In the genomic region with DNA sequence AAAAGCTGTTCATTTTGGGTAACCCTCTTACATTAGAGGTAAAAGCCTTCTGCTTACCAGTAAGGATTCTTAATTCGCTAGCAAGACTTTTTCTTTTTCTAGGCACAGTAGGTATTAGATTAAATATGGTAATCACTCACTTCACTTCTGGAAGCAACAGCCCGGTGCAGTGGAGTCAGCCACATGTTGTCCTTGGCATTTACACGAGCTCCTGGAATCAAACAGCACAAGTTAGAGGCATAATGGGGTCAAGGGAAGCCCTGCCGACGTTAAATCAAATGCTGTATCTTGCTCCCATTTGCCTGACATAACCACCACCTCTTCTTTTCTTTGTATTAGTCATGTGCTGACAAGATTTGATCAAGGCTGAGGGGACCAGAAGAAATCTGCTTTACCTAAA, we compare ENCODE assay signal across 25 cellular contexts.
DNase-seq lines count a peak whose midpoint lies in the region; ATAC-seq, FAIRE-seq and TF ChIP-seq lines count a peak whose summit lies in the region.
"Had no signal": no experiment of that assay in that cellular context is flagged by ENCODE, and none has a peak within 500 bp of the region (broad histone marks: within the 10 kb centered on the region; RNA-seq: fewer than 3 reads in every experiment).

No MANE protein-coding gene starts in this region.

- H3K27me3 Mint-ChIP-seq in activated CD8-positive, alpha-beta T cell treated with anti-CD3 and anti-CD28 coated beads for 36 hours = no peaks in the 10 kb centered on the region
- no peaks in the 10 kb centered on the region for H3K27me3 Mint-ChIP-seq in activated CD8-positive, alpha-beta T cell treated with anti-CD3 and anti-CD28 coated beads, Interleukin-2, amount 10 ng/mL, durations not matched to agents 7 days and 5 days (ENCODE audit: low read depth)
- H3K27me3 Mint-ChIP-seq in activated naive CD8-positive, alpha-beta T cell treated with anti-CD3 and anti-CD28 coated beads, Interleukin-2, amount 50 U/mL, for 24 hours = no peaks in the 10 kb centered on the region
- no peaks in the 10 kb centered on the region for H3K27me3 Mint-ChIP-seq in natural killer cell treated with Interleukin-12 subunit alpha and Interleukin-12 subunit beta and Interleukin-15 and Interleukin-18, amount 100 ng/mL, for 72 hours

- H4K20me1 ChIP-seq in osteoblast (ENCODE audit: insufficient read depth, low read length) = no peaks in the 10 kb centered on the region

- no peak overlapping the region for H2AFZ ChIP-seq in osteoblast (ENCODE audit: low read length)
- H2AFZ ChIP-seq: hepatocyte had no signal

- POLR2A ChIA-PET in activated CD8-positive, alpha-beta T cell treated with anti-CD3 and anti-CD28 coated beads for 36 hours (lab: Charles Lee) = interaction anchor here (0.6 to 2.4 kb wide), 6 partner anchors 9 to 172 kb away, joined by 3 to 7 read pairs (median 4); no protein-coding TSS in a partner anchor
- POLR2A ChIA-PET in activated CD8-positive, alpha-beta T cell treated with anti-CD3 and anti-CD28 coated beads, Interleukin-2, amount 10 ng/mL, durations not matched to agents 7 days and 5 days (lab: Charles Lee) = interaction anchor here (1.0 to 1.9 kb wide), 3 partner anchors 9 to 16 kb away, joined by 3 to 7 read pairs (median 4); no protein-coding TSS in a partner anchor

- H3K4me1 Mint-ChIP-seq in activated CD8-positive, alpha-beta T cell treated with anti-CD3 and anti-CD28 coated beads for 36 hours (ENCODE audit: low read depth) = peaks cover 90% of the 10 kb centered on the region
- H3K4me1 Mint-ChIP-seq in activated CD8-positive, alpha-beta T cell treated with anti-CD3 and anti-CD28 coated beads, Interleukin-2, amount 10 ng/mL, durations not matched to agents 7 days and 5 days (ENCODE audit: low read depth) = peaks cover 88% of the 10 kb centered on the region
- H3K4me1 Mint-ChIP-seq in activated naive CD8-positive, alpha-beta T cell treated with anti-CD3 and anti-CD28 coated beads, Interleukin-2, amount 50 U/mL, for 24 hours = peaks cover 96% of the 10 kb centered on the region
- peaks cover 73 to 87% of the 10 kb centered on the region in 2 donors for H3K4me1 Mint-ChIP-seq in natural killer cell treated with Interleukin-12 subunit alpha and Interleukin-12 subunit beta and Interleukin-15 and Interleukin-18, amount 100 ng/mL, for 72 hours (ENCODE audit: low read depth in 2 of 2)

- no peak overlapping the region for H3K4me3 Mint-ChIP-seq in activated CD8-positive, alpha-beta T cell treated with anti-CD3 and anti-CD28 coated beads for 36 hours
- H3K4me3 Mint-ChIP-seq in activated CD8-positive, alpha-beta T cell treated with anti-CD3 and anti-CD28 coated beads, Interleukin-2, amount 10 ng/mL, durations not matched to agents 7 days and 5 days = no peak overlapping the region
- peak overlapping the region; percentile 50 for H3K4me3 Mint-ChIP-seq in activated naive CD8-positive, alpha-beta T cell treated with anti-CD3 and anti-CD28 coated beads, Interleukin-2, amount 50 U/mL, for 24 hours
- H3K4me3 Mint-ChIP-seq in natural killer cell treated with Interleukin-12 subunit alpha and Interleukin-12 subunit beta and Interleukin-15 and Interleukin-18, amount 100 ng/mL, for 72 hours = peak overlapping the region; percentile 58

- H3K4me3 ChIP-seq in dorsolateral prefrontal cortex (no peak overlapping the region), osteoblast (ENCODE audit: insufficient read depth, low read length) (no peak overlapping the region)
- H3K4me3 ChIP-seq: hepatocyte, lower lobe of right lung, pancreas, upper lobe of right lung had no signal

- DNase-seq in activated CD8-positive, alpha-beta T cell treated with anti-CD3 and anti-CD28 coated beads for 36 hours = no peak
- DNase-seq in activated CD8-positive, alpha-beta T cell treated with anti-CD3 and anti-CD28 coated beads, Interleukin-2, amount 10 ng/mL, durations not matched to agents 7 days and 5 days = no peak
- DNase-seq in ELR (ENCODE audit: low read depth) = peak; percentile 16
- no peak for DNase-seq in activated naive CD8-positive, alpha-beta T cell treated with anti-CD3 and anti-CD28 coated beads, Interleukin-2, amount 50 U/mL, for 24 hours
- no peak for DNase-seq in natural killer cell treated with Interleukin-12 subunit alpha and Interleukin-12 subunit beta and Interleukin-15 and Interleukin-18, amount 100 ng/mL, for 72 hours (ENCODE audit: low spot score)
- DNase-seq in dorsolateral prefrontal cortex = no peak
- DNase-seq in H54 (ENCODE audit: insufficient read length, low spot score) = no peak
- no peak for DNase-seq in osteoblast (ENCODE audit: insufficient read length, low spot score, missing footprints)
- DNase-seq: activated CD8-positive, alpha-beta memory T cell treated with anti-CD3 and anti-CD28 coated beads for 24 hours; activated effector memory CD4-positive, alpha-beta T cell treated with Interleukin-2 at 50 U/mL for 16 hours; C1 segment of cervical spinal cord; lower lobe of right lung; NCI-H1436 treated with DMSO at 0.1 percent for 48 hours; NCI-H748 treated with DMSO at 0.1 percent for 48 hours; OCI-M1; pancreas; SHP77; upper lobe of right lung had no signal

- no peak for FAIRE-seq in H54 (lab: Jason Lieb, UNC)
- FAIRE-seq: A204.1, endometrium, GM12892, islet of Langerhans, pancreas had no signal

- no peak for TF ChIP-seq POLR2A in H54 (IDR thresholded peaks at IDR 0.05; ENCODE audit: low read depth, low read length)

- H3K9me3 Mint-ChIP-seq in activated CD8-positive, alpha-beta T cell treated with anti-CD3 and anti-CD28 coated beads for 36 hours = no peaks in the 10 kb centered on the region
- H3K9me3 Mint-ChIP-seq in activated CD8-positive, alpha-beta T cell treated with anti-CD3 and anti-CD28 coated beads, Interleukin-2, amount 10 ng/mL, durations not matched to agents 7 days and 5 days (ENCODE audit: insufficient read depth) = no peaks in the 10 kb centered on the region
- peaks cover 3% of the 10 kb centered on the region for H3K9me3 Mint-ChIP-seq in activated naive CD8-positive, alpha-beta T cell treated with anti-CD3 and anti-CD28 coated beads, Interleukin-2, amount 50 U/mL, for 24 hours
- no peaks in the 10 kb centered on the region for H3K9me3 Mint-ChIP-seq in natural killer cell treated with Interleukin-12 subunit alpha and Interleukin-12 subunit beta and Interleukin-15 and Interleukin-18, amount 100 ng/mL, for 72 hours

- H3K79me2 ChIP-seq in osteoblast (ENCODE audit: insufficient read depth, low read length) = no peaks in the 10 kb centered on the region
- H3K79me2 ChIP-seq: hepatocyte had no signal

- H3K36me3 ChIP-seq in osteoblast (ENCODE audit: insufficient read depth, low read length) = no peaks in the 10 kb centered on the region
- H3K36me3 ChIP-seq: lower lobe of right lung, pancreas had no signal

- H3K9me3 ChIP-seq in osteoblast (ENCODE audit: low read depth, low read length) = no peaks in the 10 kb centered on the region
- H3K9me3 ChIP-seq: lower lobe of right lung, pancreas, upper lobe of right lung had no signal

- H3K27ac Mint-ChIP-seq in activated CD8-positive, alpha-beta T cell treated with anti-CD3 and anti-CD28 coated beads for 36 hours = peak overlapping the region; percentile 88
- no peak overlapping the region for H3K27ac Mint-ChIP-seq in activated CD8-positive, alpha-beta T cell treated with anti-CD3 and anti-CD28 coated beads, Interleukin-2, amount 10 ng/mL, durations not matched to agents 7 days and 5 days
- H3K27ac Mint-ChIP-seq in activated naive CD8-positive, alpha-beta T cell treated with anti-CD3 and anti-CD28 coated beads, Interleukin-2, amount 50 U/mL, for 24 hours = peak overlapping the region; percentile 88
- H3K27ac Mint-ChIP-seq in natural killer cell treated with Interleukin-12 subunit alpha and Interleukin-12 subunit beta and Interleukin-15 and Interleukin-18, amount 100 ng/mL, for 72 hours = peak overlapping the region; percentile 64 to 89

- no peak overlapping the region for H3K27ac ChIP-seq in dorsolateral prefrontal cortex
- H3K27ac ChIP-seq in osteoblast (ENCODE audit: low read depth, low read length) = no peak overlapping the region
- H3K27ac ChIP-seq: hepatocyte, lower lobe of right lung, pancreas, upper lobe of right lung, VCaP had no signal

- peaks cover 52% of the 10 kb centered on the region for H3K36me3 Mint-ChIP-seq in activated CD8-positive, alpha-beta T cell treated with anti-CD3 and anti-CD28 coated beads for 36 hours (ENCODE audit: low read depth)
- peaks cover 69% of the 10 kb centered on the region for H3K36me3 Mint-ChIP-seq in activated CD8-positive, alpha-beta T cell treated with anti-CD3 and anti-CD28 coated beads, Interleukin-2, amount 10 ng/mL, durations not matched to agents 7 days and 5 days (ENCODE audit: low read depth)
- H3K36me3 Mint-ChIP-seq in activated naive CD8-positive, alpha-beta T cell treated with anti-CD3 and anti-CD28 coated beads, Interleukin-2, amount 50 U/mL, for 24 hours (ENCODE audit: low read depth) = peaks cover 53% of the 10 kb centered on the region
- peaks cover 22% of the 10 kb centered on the region for H3K36me3 Mint-ChIP-seq in natural killer cell treated with Interleukin-12 subunit alpha and Interleukin-12 subunit beta and Interleukin-15 and Interleukin-18, amount 100 ng/mL, for 72 hours

- peaks cover 22% of the 10 kb centered on the region for H3K4me1 ChIP-seq in osteoblast (ENCODE audit: insufficient read depth, low read length)

- CTCF ChIA-PET in activated CD8-positive, alpha-beta T cell treated with anti-CD3 and anti-CD28 coated beads for 36 hours (lab: Charles Lee) = interaction anchor here (0.9 to 6.3 kb wide), 9 partner anchors 9 to 262 kb away, joined by 3 to 45 read pairs (median 6); no protein-coding TSS in a partner anchor
- CTCF ChIA-PET in activated CD8-positive, alpha-beta T cell treated with anti-CD3 and anti-CD28 coated beads, Interleukin-2, amount 10 ng/mL, durations not matched to agents 7 days and 5 days (lab: Charles Lee) = interaction anchor here (1.5 to 1.7 kb wide), 5 partner anchors 16 to 242 kb away, joined by 4 to 14 read pairs (median 5); no protein-coding TSS in a partner anchor

- no peak overlapping the region for H3K4me2 ChIP-seq in osteoblast (ENCODE audit: insufficient read depth, low read length)
- H3K4me2 ChIP-seq: hepatocyte had no signal

- no peak for ATAC-seq in activated CD8-positive, alpha-beta T cell treated with anti-CD3 and anti-CD28 coated beads for 36 hours
- no peak for ATAC-seq in activated CD8-positive, alpha-beta T cell treated with anti-CD3 and anti-CD28 coated beads, Interleukin-2, amount 10 ng/mL, durations not matched to agents 7 days and 5 days
- no peak for ATAC-seq in activated naive CD8-positive, alpha-beta T cell treated with anti-CD3 and anti-CD28 coated beads, Interleukin-2, amount 50 U/mL, for 24 hours
- no peak for ATAC-seq in natural killer cell treated with Interleukin-12 subunit alpha and Interleukin-12 subunit beta and Interleukin-15 and Interleukin-18, amount 100 ng/mL, for 72 hours
- ATAC-seq: lower lobe of right lung, sciatic nerve had no signal

- intact Hi-C loops in activated CD8-positive, alpha-beta T cell treated with anti-CD3 and anti-CD28 coated beads for 36 hours (cut with micrococcal nuclease) = no loop called here
- intact Hi-C loops in dorsolateral prefrontal cortex (cut with DNase I) = loop anchor here in 1 of 2 donors (10.0 kb wide), 1 partner anchor 178 kb away; a partner anchor contains a TSS

- no peak for TF ChIP-seq CTCF in activated CD8-positive, alpha-beta T cell treated with anti-CD3 and anti-CD28 coated beads for 36 hours (IDR thresholded peaks at IDR 0.05)
- TF ChIP-seq CTCF in dorsolateral prefrontal cortex (IDR thresholded peaks at IDR 0.05 in 54 of 56, conservative IDR thresholded peaks at IDR 0.05 in 2 of 56; ENCODE audit: low read depth in 1 of 56, partially characterized antibody in 56 of 56) (no peak), osteoblast (IDR thresholded peaks at IDR 0.05; ENCODE audit: extremely low read depth, low read depth, low read length) (no peak)

- no peaks in the 10 kb centered on the region for H3K27me3 ChIP-seq in dorsolateral prefrontal cortex
- H3K27me3 ChIP-seq in osteoblast (ENCODE audit: insufficient read depth, low read length) = no peaks in the 10 kb centered on the region
- H3K27me3 ChIP-seq: hepatocyte, pancreas, upper lobe of right lung had no signal

Comparison
In these comparisons a context has a peak if more than half of its experiments do, and no peak if none do; other contexts are left out.
1. H3K4me3 Mint-ChIP-seq: peak in activated naive CD8-positive, alpha-beta T cell treated with anti-CD3 and anti-CD28 coated beads, Interleukin-2, amount 50 U/mL, for 24 hours (single experiment) and natural killer cell treated with Interleukin-12 subunit alpha and Interleukin-12 subunit beta and Interleukin-15 and Interleukin-18, amount 100 ng/mL, for 72 hours (single experiment); none in activated CD8-positive, alpha-beta T cell treated with anti-CD3 and anti-CD28 coated beads for 36 hours (single experiment) and activated CD8-positive, alpha-beta T cell treated with anti-CD3 and anti-CD28 coated beads, Interleukin-2, amount 10 ng/mL, durations not matched to agents 7 days and 5 days (single experiment).